Comparison of ENCODE assay signal across 13 cellular contexts in the genomic region with DNA sequence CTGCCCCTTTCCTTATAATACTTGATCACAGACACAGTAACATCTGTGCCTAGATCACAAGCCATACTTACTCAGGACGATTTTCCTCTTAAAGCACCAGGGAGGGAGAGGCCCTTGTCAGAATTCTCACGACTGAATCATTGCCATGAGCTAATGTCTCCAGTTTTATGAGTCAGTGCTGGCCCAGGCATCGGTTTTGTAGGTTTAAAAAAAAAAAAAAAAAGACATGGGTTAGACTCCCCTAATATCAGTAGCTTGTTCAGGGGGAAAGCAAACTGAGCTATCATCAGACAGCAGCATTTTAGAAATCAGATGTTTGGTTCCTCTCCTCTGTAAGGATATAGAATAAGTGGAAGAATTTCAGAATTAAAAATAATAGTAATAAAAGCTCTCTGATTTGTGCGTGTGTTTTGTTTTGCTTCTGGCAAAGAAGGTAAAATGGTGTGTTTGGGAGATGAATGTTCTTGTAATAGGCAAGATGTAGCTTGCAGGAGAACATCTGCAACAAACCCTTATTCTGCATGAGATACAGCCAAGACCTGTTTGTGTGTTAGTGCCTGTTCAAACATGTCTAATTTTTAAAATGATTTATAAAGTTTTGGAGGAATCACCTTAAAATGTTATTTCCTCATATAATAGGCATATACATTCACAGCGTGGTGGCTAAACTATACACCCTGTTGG.
DNase-seq lines count a peak whose midpoint lies in the region; TF ChIP-seq lines count a peak whose summit lies in the region.
"Had no signal": no experiment of that assay in that cellular context is flagged by ENCODE, and none has a peak within 500 bp of the region (broad histone marks: within the 10 kb centered on the region; RNA-seq: fewer than 3 reads in every experiment).

No MANE protein-coding gene starts in this region.

- DNase-seq in AG04449 (ENCODE audit: low read depth, low spot score), result peak; percentile 70
- DNase-seq in HPDE6-E6E7 (ENCODE audit: extremely low spot score), result peak; percentile 77
- peak; percentile 92 for DNase-seq in astrocyte of the hippocampus (ENCODE audit: low read depth, low spot score)
- peak; percentile 95 for DNase-seq in kidney epithelial cell (ENCODE audit: low read depth)
- no peak for DNase-seq in NCI-H510A treated with DMSO at 0.1 percent for 48 hours (lab: John Stamatoyannopoulos, UW)
- no peak for DNase-seq in NCI-H1436 (lab: John Stamatoyannopoulos, UW)
- DNase-seq in SIG-M5 treated with dmso at 0.1 percent for 504 hours (lab: John Stamatoyannopoulos, UW; ENCODE audit: unreplicated experiment), result no peak
- no peak for DNase-seq in transverse colon
- DNase-seq: DMS153; NCI-H446; right lobe of liver; stimulated activated CD8-positive, alpha-beta memory T cell treated with anti-CD3 and anti-CD28 coated beads, Interleukin-4, amount 100 ng/mL, for 48 hours had no signal

- no peaks in the 10 kb centered on the region for H3K9me3 ChIP-seq in transverse colon
- H3K9me3 ChIP-seq: HAP-1, right lobe of liver had no signal

- H3K4me1 ChIP-seq in transverse colon, result no peaks in the 10 kb centered on the region
- H3K4me1 ChIP-seq: HAP-1 had no signal

- in situ Hi-C loops in transverse colon (cut with MboI; ENCODE audit: low pct_ligation_motif_present in 1 of 4, low pct_unique_long_range_greater_than_20kb in 1 of 4, low sequenced_read_pairs in 3 of 4), result no loop called here

- H3K4me3 ChIP-seq in AG04449 (ENCODE audit: low read depth, low read length), result no peak overlapping the region
- H3K4me3 ChIP-seq in kidney epithelial cell (ENCODE audit: low read depth, low read length), result no peak overlapping the region
- H3K4me3 ChIP-seq in transverse colon, result no peak overlapping the region
- H3K4me3 ChIP-seq: HAP-1, right lobe of liver had no signal

- H3K36me3 ChIP-seq in kidney epithelial cell (ENCODE audit: control insufficient read depth, insufficient read depth, low read length) (no peaks in the 10 kb centered on the region), transverse colon (no peaks in the 10 kb centered on the region)
- H3K36me3 ChIP-seq: HAP-1, right lobe of liver had no signal

- POLR2A ChIA-PET in AG04449 (lab: Yijun Ruan, JAX), result interaction anchor here (0.6 kb wide), 1 partner anchor 346 kb away, joined by 3 read pairs; no protein-coding TSS in a partner anchor

- TF ChIP-seq POLR2A in transverse colon (IDR thresholded peaks at IDR 0.05), result no peak

- 47 to 72% methylated on average over 2 to 5 of the region's 5 CpGs for WGBS in transverse colon (ENCODE audit: low coverage in 1 of 2), 2 donors

- CTCF ChIA-PET in AG04449 (lab: Yijun Ruan, JAX), result interaction anchor here (0.7 to 1.5 kb wide), 5 partner anchors 11 to 554 kb away, joined by 3 to 4 read pairs (median 3); no protein-coding TSS in a partner anchor

- TF ChIP-seq EP300 in transverse colon (IDR thresholded peaks at IDR 0.05; ENCODE audit: low read depth), result no peak

- intact Hi-C loops in transverse colon (cut with DNase I; ENCODE audit: low total_unique reads), result no loop called here

- H3K27ac ChIP-seq in transverse colon, result no peak overlapping the region
- H3K27ac ChIP-seq: right lobe of liver had no signal

- TF ChIP-seq CTCF in AG04449 (IDR thresholded peaks at IDR 0.05; ENCODE audit: insufficient read depth, low read length, missing control alignments) (no peak), kidney epithelial cell (IDR thresholded peaks at IDR 0.05; ENCODE audit: insufficient read depth, low read length, poor library complexity, severe bottlenecking) (no peak), transverse colon (IDR thresholded peaks at IDR 0.05) (no peak)

- H3K27me3 ChIP-seq in kidney epithelial cell (ENCODE audit: control insufficient read depth, insufficient read depth, low read length) (no peaks in the 10 kb centered on the region), transverse colon (no peaks in the 10 kb centered on the region)
- H3K27me3 ChIP-seq: right lobe of liver had no signal

Comparison
In these comparisons a context has a peak if more than half of its experiments do, and no peak if none do; other contexts are left out.
1. DNase-seq: peak in AG04449 (single experiment), HPDE6-E6E7 (single experiment), astrocyte of the hippocampus (single experiment) and kidney epithelial cell (single experiment); none in NCI-H510A treated with DMSO at 0.1 percent for 48 hours (single experiment), NCI-H1436 (single experiment), SIG-M5 treated with dmso at 0.1 percent for 504 hours (single experiment) and transverse colon (single experiment).